Comparison of ENCODE assay signal across 2 cellular contexts in genomic region chr6:24478903-24479302, GRCh38.
TF ChIP-seq lines count a peak whose summit lies in the region.

No MANE protein-coding gene starts in this region.

TF ChIP-seq in HEK293T, 16 proteins besides CTCF, POLR2A, EP300 and RAD21:
- TF ChIP-seq PKNOX1 (IDR thresholded peaks at IDR 0.05) (0 out of 2 replicates have a peak, but pooled peaks have one; percentile 43), NFRKB (IDR thresholded peaks at IDR 0.05) (no peak)
TF ChIP-seq in HEK293T: peak in this region for 1.

TF ChIP-seq in K562, 482 proteins besides CTCF, POLR2A, EP300 and RAD21 (continued from another document):
- TF ChIP-seq SMARCA5 (IDR thresholded peaks at IDR 0.05) (no peak), ID3 (CRISPR knock-in tag; IDR thresholded peaks at IDR 0.05) (no peak), ID3 (tag; IDR thresholded peaks at IDR 0.05) (no peak), ZNF232 (CRISPR knock-in tag; IDR thresholded peaks at IDR 0.05) (no peak), SMAD3 (CRISPR knock-in tag; conservative IDR thresholded peaks at IDR 0.05) (no peak), CBX5 (IDR thresholded peaks at IDR 0.05; ENCODE audit: borderline replicate concordance, low read depth) (no peak), KDM1A (IDR thresholded peaks at IDR 0.05) (peak; percentile 28 to 30; a peak in 2 of 4 replicates), HMG20B (CRISPR knock-in tag; IDR thresholded peaks at IDR 0.05) (no peak), ILK (tag; IDR thresholded peaks at IDR 0.05; ENCODE audit: borderline replicate concordance, low read depth) (no peak), DPF2 (IDR thresholded peaks at IDR 0.05) (0 out of 2 replicates have a peak, but pooled peaks have one; percentile 16), BRD4 (IDR thresholded peaks at IDR 0.05) (no peak), ZKSCAN3 (CRISPR knock-in tag; IDR thresholded peaks at IDR 0.05) (no peak), ZNF134 (CRISPR knock-in tag; conservative IDR thresholded peaks at IDR 0.05) (no peak), ARID1B (IDR thresholded peaks at IDR 0.05) (peak; percentile 43; the same call in 1 of the 2 replicates), CEBPG (CRISPR knock-in tag; IDR thresholded peaks at IDR 0.05) (no peak), CEBPG (tag; conservative IDR thresholded peaks at IDR 0.05 in 1 of 2, IDR thresholded peaks at IDR 0.05 in 1 of 2) (no peak), PBX2 (CRISPR knock-in tag; IDR thresholded peaks at IDR 0.05; ENCODE audit: low read depth) (no peak), PBX2 (tag; conservative IDR thresholded peaks at IDR 0.05; ENCODE audit: low read depth) (peak; percentile 56; the same call in 1 of the 2 replicates), CBFA2T3 (IDR thresholded peaks at IDR 0.05) (peak; percentile 43), YBX1 (IDR thresholded peaks at IDR 0.05) (no peak), SMAD2 (IDR thresholded peaks at IDR 0.05; ENCODE audit: low read depth, low read length) (no peak), ZBTB17 (CRISPR knock-in tag; IDR thresholded peaks at IDR 0.05) (no peak), ZBTB2 (IDR thresholded peaks at IDR 0.05) (no peak), ARID3A (IDR thresholded peaks at IDR 0.05; ENCODE audit: borderline replicate concordance, low read depth, low read length) (no peak), PKNOX1 (IDR thresholded peaks at IDR 0.05) (peak; percentile 71), MEIS2 (IDR thresholded peaks at IDR 0.05; ENCODE audit: partially characterized antibody) (peak; percentile 74)
